1 cellular context compared by ENCODE assay signal in the genomic region with DNA sequence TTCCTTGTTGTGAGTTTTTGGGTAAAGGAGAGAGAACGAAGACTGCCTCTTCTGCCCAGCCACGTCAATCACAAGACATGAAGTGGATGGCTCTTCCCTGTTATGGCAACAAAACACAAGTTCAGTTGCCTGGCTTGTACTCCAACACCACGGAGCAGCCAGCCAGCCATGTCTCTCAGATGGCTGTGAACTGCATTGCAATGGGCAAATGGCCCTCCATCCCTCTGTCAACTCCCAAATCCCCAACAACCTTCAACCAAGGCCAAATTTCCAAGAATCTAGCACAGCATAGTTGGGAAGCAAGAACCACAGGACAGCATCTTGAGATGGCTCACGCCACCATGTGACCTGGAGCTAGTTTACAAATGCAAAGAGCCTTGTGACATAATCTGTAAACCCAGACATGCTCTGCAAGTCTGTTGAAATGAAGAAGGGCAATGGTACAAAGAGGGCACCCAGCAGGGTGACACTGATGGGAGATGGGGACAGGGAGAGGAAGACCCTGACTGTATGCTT.
TF ChIP-seq lines count a peak whose summit lies in the region.

No MANE protein-coding gene starts in this region.

TF ChIP-seq in SK-N-SH, 30 proteins besides CTCF, POLR2A, EP300 and RAD21 (continued from another document):
- TF ChIP-seq, protein P1, sequence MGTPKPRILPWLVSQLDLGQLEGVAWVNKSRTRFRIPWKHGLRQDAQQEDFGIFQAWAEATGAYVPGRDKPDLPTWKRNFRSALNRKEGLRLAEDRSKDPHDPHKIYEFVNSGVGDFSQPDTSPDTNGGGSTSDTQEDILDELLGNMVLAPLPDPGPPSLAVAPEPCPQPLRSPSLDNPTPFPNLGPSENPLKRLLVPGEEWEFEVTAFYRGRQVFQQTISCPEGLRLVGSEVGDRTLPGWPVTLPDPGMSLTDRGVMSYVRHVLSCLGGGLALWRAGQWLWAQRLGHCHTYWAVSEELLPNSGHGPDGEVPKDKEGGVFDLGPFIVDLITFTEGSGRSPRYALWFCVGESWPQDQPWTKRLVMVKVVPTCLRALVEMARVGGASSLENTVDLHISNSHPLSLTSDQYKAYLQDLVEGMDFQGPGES (IDR thresholded peaks at IDR 0.05; ENCODE audit: low read depth, low read length), result no peak
- no peak for TF ChIP-seq GABPA (IDR thresholded peaks at IDR 0.05; ENCODE audit: low read depth)
- TF ChIP-seq TEAD4 (IDR thresholded peaks at IDR 0.05; ENCODE audit: borderline replicate concordance, insufficient read depth), result no peak
- no peak for TF ChIP-seq TCF12 (IDR thresholded peaks at IDR 0.05)
- TF ChIP-seq RCOR1 (IDR thresholded peaks at IDR 0.05; ENCODE audit: low read length), result no peak
